ENCODE assay signal across 9 cellular contexts in the genomic region with DNA sequence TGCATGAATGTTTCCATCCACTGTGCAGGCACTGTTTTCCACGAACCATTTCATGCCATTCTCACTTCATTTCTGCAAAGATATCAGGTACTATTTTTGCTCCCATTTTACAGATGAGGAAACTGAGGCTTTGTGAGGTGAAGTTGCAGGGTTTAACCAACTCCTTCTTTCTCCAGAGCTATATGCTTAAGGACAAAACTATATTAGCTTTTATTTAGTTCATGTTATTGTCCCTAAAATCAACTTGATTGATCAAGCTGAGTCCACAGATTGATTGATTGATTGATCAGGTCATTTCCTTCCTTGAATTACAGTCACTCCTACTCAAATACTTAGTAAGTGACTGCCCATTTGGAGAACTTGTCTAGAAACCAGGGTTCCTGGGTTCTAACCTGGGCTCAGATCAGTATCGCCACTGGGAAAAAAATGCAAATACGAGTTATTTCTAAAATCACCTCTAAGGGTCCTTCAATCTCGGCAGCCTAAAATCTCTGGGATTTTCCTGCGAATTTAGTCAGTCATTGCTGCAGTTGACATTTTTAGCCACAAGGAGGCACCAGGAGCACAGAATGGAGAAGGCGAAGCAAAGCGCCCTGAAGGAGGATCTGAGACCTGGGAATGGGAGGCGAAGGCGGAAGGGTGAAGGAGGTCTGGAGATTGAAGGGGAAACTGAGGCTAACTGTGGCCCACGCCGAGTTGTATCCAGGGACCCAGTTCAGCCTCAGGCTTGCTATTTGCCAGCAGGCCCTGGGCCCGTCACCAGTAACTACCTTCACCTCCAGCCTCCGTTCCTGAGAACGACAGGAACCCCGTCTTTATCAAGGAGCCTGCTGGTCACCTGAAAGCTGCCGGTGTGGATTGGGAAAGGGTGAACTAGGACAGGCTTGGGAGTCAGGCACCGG. TPM values are rescaled to one million over a fixed set of nuclear protein-coding genes. Genes with fewer than 3 reads are reported as not detected.
DNase-seq lines count a peak whose midpoint lies in the region; ATAC-seq, FAIRE-seq and TF ChIP-seq lines count a peak whose summit lies in the region.
"Had no signal": no experiment of that assay in that cellular context is flagged by ENCODE, and none has a peak within 500 bp of the region (broad histone marks: within the 10 kb centered on the region; RNA-seq: fewer than 3 reads in every experiment).

No MANE protein-coding gene starts in this region.

- peaks cover 4% of the 10 kb centered on the region for H3K4me1 Mint-ChIP-seq in activated naive CD8-positive, alpha-beta T cell treated with anti-CD3 and anti-CD28 coated beads for 36 hours

- TF ChIP-seq CTCF in NB4 (IDR thresholded peaks at IDR 0.05; ENCODE audit: low read depth, low read length): peak; percentile 86

- TF ChIP-seq POLR2A in NB4 (IDR thresholded peaks at IDR 0.05; ENCODE audit: extremely low read depth, insufficient read length): no peak

- in situ Hi-C loops in G401 (cut with HindIII; ENCODE audit: low sequenced_read_pairs): no loop called here

- peaks cover 33% of the 10 kb centered on the region for H3K27me3 Mint-ChIP-seq in activated naive CD8-positive, alpha-beta T cell treated with anti-CD3 and anti-CD28 coated beads for 36 hours

- H3K4me3 ChIP-seq in NB4 (ENCODE audit: low read depth, low read length): no peak overlapping the region

- H3K27ac Mint-ChIP-seq in activated naive CD8-positive, alpha-beta T cell treated with anti-CD3 and anti-CD28 coated beads for 36 hours: no peak overlapping the region

- no peaks in the 10 kb centered on the region for H3K36me3 Mint-ChIP-seq in activated naive CD8-positive, alpha-beta T cell treated with anti-CD3 and anti-CD28 coated beads for 36 hours

- intact Hi-C loops in cardiac septum (cut with DNase I): loop anchor here (2.0 kb wide), 2 partner anchors 53 to 111 kb away; a partner anchor contains a TSS
- intact Hi-C loops in posterior vena cava (cut with DNase I): loop anchor here (5.0 kb wide), 2 partner anchors 115 to 120 kb away; no protein-coding TSS in a partner anchor

- DNase-seq in G401 (ENCODE audit: low spot score) (peak; percentile 86), NB4 (ENCODE audit: low read depth) (peak; percentile 64), SKM-1 (lab: John Stamatoyannopoulos, UW; ENCODE audit: unreplicated experiment) (peak; percentile 58), cardiac septum (ENCODE audit: low spot score) (peak; percentile 83), posterior vena cava (ENCODE audit: low spot score) (peak; percentile 83), urothelium cell line (ENCODE audit: low spot score) (peak; percentile 73)
- DNase-seq in activated naive CD8-positive, alpha-beta T cell treated with anti-CD3 and anti-CD28 coated beads for 36 hours: peak; percentile 51

- no peaks in the 10 kb centered on the region for H3K9me3 Mint-ChIP-seq in activated naive CD8-positive, alpha-beta T cell treated with anti-CD3 and anti-CD28 coated beads for 36 hours

- ATAC-seq in HG02885 (IDR thresholded peaks at IDR 0.05; ENCODE audit: poor library complexity, unreplicated experiment): no peak

- no peak for FAIRE-seq in urothelium cell line (lab: Jason Lieb, UNC)
- FAIRE-seq: islet of Langerhans had no signal

- H3K4me3 Mint-ChIP-seq in activated naive CD8-positive, alpha-beta T cell treated with anti-CD3 and anti-CD28 coated beads for 36 hours: no peak overlapping the region

RNA-seq across cellular contexts. Expression of a gene that starts 14.3 kb away (rescaled TPM):
- total RNA-seq in G401 (2014; rRNA removed; shearing (Covaris generic)): 13.3 and 22.3 TPM in 2 replicates
- total RNA-seq in activated naive CD8-positive, alpha-beta T cell treated with anti-CD3 and anti-CD28 coated beads for 36 hours: 10 to 100 TPM; 19.7 to 20.4 TPM
- total RNA-seq in cardiac septum (35.1 TPM), posterior vena cava (10 to 100 TPM; 20.9 to 21.7 TPM)

RNA-seq across cellular contexts. Expression of a gene that starts 30.2 kb away (rescaled TPM):
- 0.31 and 1.4 TPM in 2 replicates for total RNA-seq in G401 (2014; rRNA removed; shearing (Covaris generic))
- not detected for total RNA-seq in activated naive CD8-positive, alpha-beta T cell treated with anti-CD3 and anti-CD28 coated beads for 36 hours
- 3.9 TPM for total RNA-seq in cardiac septum
- 1 to 10 TPM; 1.2 to 3.9 TPM for total RNA-seq in posterior vena cava

RNA-seq across cellular contexts. Expression of a gene that starts 36.2 kb away (rescaled TPM):
- not detected in 2 replicates for total RNA-seq in G401 (2014; rRNA removed; shearing (Covaris generic))
- total RNA-seq in activated naive CD8-positive, alpha-beta T cell treated with anti-CD3 and anti-CD28 coated beads for 36 hours: under 1 TPM; 0.25 to 0.52 TPM
- 11.7 TPM for total RNA-seq in cardiac septum
- total RNA-seq in posterior vena cava: 10 to 100 TPM; 12.3 to 22.9 TPM
